Comparison of ENCODE assay signal across 8 cellular contexts in genomic region chr6:132530293-132530974, GRCh38. TPM values are rescaled to one million over a fixed set of nuclear protein-coding genes. Genes with fewer than 3 reads are reported as not detected.
DNase-seq lines count a peak whose midpoint lies in the region; ATAC-seq, FAIRE-seq and TF ChIP-seq lines count a peak whose summit lies in the region.

No MANE protein-coding gene starts in this region.

- no peak overlapping the region for H3K9ac ChIP-seq in parathyroid adenoma

- no peak overlapping the region for H2AFZ ChIP-seq in parathyroid adenoma

- H3K36me3 ChIP-seq in gastroesophageal sphincter (no peaks in the 10 kb centered on the region), parathyroid adenoma (ENCODE audit: control insufficient read depth, insufficient read depth, low read length) (no peaks in the 10 kb centered on the region)

- H3K4me3 ChIP-seq in gastroesophageal sphincter (no peak overlapping the region), parathyroid adenoma (ENCODE audit: low read depth, low read length) (peak overlapping the region; percentile 19)

- H3K4me2 ChIP-seq in parathyroid adenoma (ENCODE audit: low read length) = peak overlapping the region; percentile 34

- peak; percentile 97 for ATAC-seq in GM21529 (IDR thresholded peaks at IDR 0.05; ENCODE audit: unreplicated experiment)
- ATAC-seq in gastroesophageal sphincter = peak; percentile 53

- H3K4me1 ChIP-seq in gastroesophageal sphincter = peaks cover 0 to 3% (median 0%) of the 10 kb centered on the region in 3 donors
- H3K4me1 ChIP-seq in parathyroid adenoma = no peaks in the 10 kb centered on the region

- H3K27me3 ChIP-seq in gastroesophageal sphincter = no peaks in the 10 kb centered on the region
- no peaks in the 10 kb centered on the region for H3K27me3 ChIP-seq in parathyroid adenoma (ENCODE audit: control insufficient read depth, insufficient read depth, low read length)

- H3K9me3 ChIP-seq in gastroesophageal sphincter (no peaks in the 10 kb centered on the region), parathyroid adenoma (ENCODE audit: control insufficient read depth, low read length) (no peaks in the 10 kb centered on the region)

- peak; percentile 65 to 86 (median 76) for TF ChIP-seq CTCF in gastroesophageal sphincter (IDR thresholded peaks at IDR 0.05)
- peak; percentile 77 for TF ChIP-seq CTCF in parathyroid adenoma (IDR thresholded peaks at IDR 0.05)

- H3K27ac ChIP-seq in gastroesophageal sphincter (no peak overlapping the region), parathyroid adenoma (no peak overlapping the region)

- TF ChIP-seq EP300 in gastroesophageal sphincter (IDR thresholded peaks at IDR 0.05) = no peak

- FAIRE-seq in urothelium cell line (lab: Jason Lieb, UNC) = no peak

- no peaks in the 10 kb centered on the region for H3K79me2 ChIP-seq in parathyroid adenoma

- TF ChIP-seq POLR2A in gastroesophageal sphincter (IDR thresholded peaks at IDR 0.05) = no peak

- WGBS in gastroesophageal sphincter (ENCODE audit: low coverage in 1 of 2), 2 donors = 0 to 22% methylated on average over 3 to 9 of the region's 9 CpGs

- DNase-seq in DMS114 treated with DMSO at 0.1 percent for 48 hours (lab: John Stamatoyannopoulos, UW; ENCODE audit: unreplicated experiment) (peak; percentile 54), KBM-7 (peak; percentile 65), RPMI8226 (peak; percentile 72), urothelium cell line (ENCODE audit: low spot score) (peak; percentile 37)
- DNase-seq in activated effector memory CD4-positive, alpha-beta T cell treated with anti-CD3 and anti-CD28 coated beads, Interleukin-2, amount 50 U/mL, for 16 hours = peak; percentile 85

- in situ Hi-C loops in KBM-7 (cut with MboI; ENCODE audit: low pct_unique_long_range_greater_than_20kb, low sequenced_read_pairs) = loop anchor here (25.0 kb wide), 1 partner anchor 257 kb away; the partner anchor contains the start of gene SLC18B1

RNA-seq across cellular contexts. Expression of gene TAAR9, which starts 7.6 kb away (rescaled TPM):
- not detected for total RNA-seq in gastroesophageal sphincter

RNA-seq across cellular contexts. Expression of gene STX7, which starts 17.5 kb away (rescaled TPM):
- total RNA-seq in gastroesophageal sphincter = 100 to 1,000 TPM in 1 of 4 donors, 10 to 100 TPM in 3; 59.5 to 102 (median 65.3) TPM

RNA-seq across cellular contexts. Expression of gene TAAR8, which starts 22.0 kb away (rescaled TPM):
- not detected for total RNA-seq in gastroesophageal sphincter

RNA-seq across cellular contexts. Expression of gene TAAR6, which starts 39.7 kb away (rescaled TPM):
- not detected for total RNA-seq in gastroesophageal sphincter

RNA-seq across cellular contexts. Expression of gene TAAR5, which starts 59.1 kb away (rescaled TPM):
- not detected for total RNA-seq in gastroesophageal sphincter
